Comparison of ENCODE assay signal across 35 cellular contexts in genomic region chr2:88010136-88010535, GRCh38. TPM values are rescaled to one million over a fixed set of nuclear protein-coding genes. Genes with fewer than 3 reads are reported as not detected.
"Had no signal": no experiment of that assay in that cellular context is flagged by ENCODE, and none has a peak within 500 bp of the region (broad histone marks: within the 10 kb centered on the region; RNA-seq: fewer than 3 reads in every experiment).

No MANE protein-coding gene starts in this region.

- H2AFZ ChIP-seq: hepatocyte, neural progenitor cell, parathyroid adenoma had no signal

- ATAC-seq: foreskin keratinocyte; gastroesophageal sphincter; heart left ventricle; left lobe of liver; naive thymus-derived CD4-positive, alpha-beta T cell; right cardiac atrium; stimulated activated memory B cell treated with anti-CD40 and anti-IgM and Interleukin-4, amounts not matched to agents 10 μg/mL and 1 μg/mL and 100 μg/mL, for 72 hours; stimulated activated naive CD8-positive, alpha-beta T cell treated with anti-CD3 and anti-CD28 coated beads, Interleukin-15, Interleukin-2, amounts not matched to agents 100 U/mL and 50 U/mL, for 24 hours; upper lobe of right lung had no signal

- H3K4me1 ChIP-seq: esophagus muscularis mucosa, foreskin keratinocyte, gastroesophageal sphincter, heart left ventricle, neural progenitor cell, parathyroid adenoma, spleen, upper lobe of right lung, vagina had no signal

- H3K9ac ChIP-seq: neural progenitor cell, parathyroid adenoma had no signal

- H3K9me3 Mint-ChIP-seq: naive thymus-derived CD4-positive, alpha-beta T cell; nephron; neural progenitor cell; stimulated activated memory B cell treated with anti-CD40 and anti-IgM and Interleukin-4, amounts not matched to agents 10 μg/mL and 1 μg/mL and 100 μg/mL, for 72 hours had no signal

- H3K4me3 Mint-ChIP-seq: naive thymus-derived CD4-positive, alpha-beta T cell; nephron; neural progenitor cell; stimulated activated memory B cell treated with anti-CD40 and anti-IgM and Interleukin-4, amounts not matched to agents 10 μg/mL and 1 μg/mL and 100 μg/mL, for 72 hours had no signal

- H3K4me2 ChIP-seq: hepatocyte, neural progenitor cell had no signal

- H3K4me3 ChIP-seq: coronary artery, esophagus muscularis mucosa, gastroesophageal sphincter, heart left ventricle, hepatocyte, neural progenitor cell, skin epidermis, spleen, thoracic aorta, tibial nerve, upper lobe of right lung, vagina had no signal

- H3K79me2 ChIP-seq: hepatocyte, parathyroid adenoma had no signal

- H3K36me3 ChIP-seq: esophagus muscularis mucosa, gastroesophageal sphincter, heart left ventricle, neural progenitor cell, spleen, thoracic aorta, tibial nerve, upper lobe of right lung, vagina had no signal

- H3K36me3 Mint-ChIP-seq: naive thymus-derived CD4-positive, alpha-beta T cell; neural progenitor cell; stimulated activated memory B cell treated with anti-CD40 and anti-IgM and Interleukin-4, amounts not matched to agents 10 μg/mL and 1 μg/mL and 100 μg/mL, for 72 hours had no signal

- H3K27me3 ChIP-seq: esophagus muscularis mucosa, gastroesophageal sphincter, heart left ventricle, hepatocyte, neural progenitor cell, spleen, tibial nerve, upper lobe of right lung, vagina had no signal

- H3K27ac Mint-ChIP-seq: naive thymus-derived CD4-positive, alpha-beta T cell; neural progenitor cell; progenitor cell of endocrine pancreas; stimulated activated memory B cell treated with anti-CD40 and anti-IgM and Interleukin-4, amounts not matched to agents 10 μg/mL and 1 μg/mL and 100 μg/mL, for 72 hours had no signal

- H3K27ac ChIP-seq: coronary artery, esophagus muscularis mucosa, foreskin keratinocyte, gastroesophageal sphincter, heart left ventricle, hepatocyte, neural progenitor cell, parathyroid adenoma, skin epidermis, spleen, thoracic aorta, upper lobe of right lung, vagina had no signal

- H3K27me3 Mint-ChIP-seq: progenitor cell of endocrine pancreas; stimulated activated memory B cell treated with anti-CD40 and anti-IgM and Interleukin-4, amounts not matched to agents 10 μg/mL and 1 μg/mL and 100 μg/mL, for 72 hours had no signal

- DNase-seq: dermis blood vessel endothelial cell; effector memory CD4-positive, alpha-beta T cell; foreskin keratinocyte; heart left ventricle; kidney; mesenchymal stem cell; midbrain; naive thymus-derived CD4-positive, alpha-beta T cell; right cardiac atrium; spleen; stimulated activated CD4-positive, alpha-beta T cell treated with anti-CD3 and anti-CD28 coated beads, Interleukin-4, amount 100 ng/mL, for 4 hours; stimulated activated naive CD8-positive, alpha-beta T cell treated with anti-CD3 and anti-CD28 coated beads, Interleukin-15, Interleukin-2, amounts not matched to agents 100 U/mL and 50 U/mL, for 24 hours; upper lobe of right lung had no signal

- H3K9me3 ChIP-seq: esophagus muscularis mucosa, gastroesophageal sphincter, heart left ventricle, spleen, thoracic aorta, tibial nerve, upper lobe of right lung, vagina had no signal

RNA-seq across cellular contexts. Expression of gene RNU2-63P, which starts 6.2 kb away (rescaled TPM):
- total RNA-seq: dermis blood vessel endothelial cell, endothelial cell of umbilical vein, epithelial cell of proximal tubule, esophagus muscularis mucosa, gastroesophageal sphincter, heart left ventricle, hepatocyte, liver, mucosa of gallbladder, osteoblast, renal cortical epithelial cell, thoracic aorta, tibial nerve, upper lobe of right lung, vagina had no signal
- polyA plus RNA-seq: endothelial cell of umbilical vein, fibroblast of lung, foreskin keratinocyte, heart left ventricle, liver, right cardiac atrium, spleen had no signal

RNA-seq across cellular contexts. Expression of gene SMYD1, which starts 57.5 kb away (rescaled TPM):
- total RNA-seq: dermis blood vessel endothelial cell; endothelial cell of umbilical vein; epithelial cell of proximal tubule; fibroblast of lung; foreskin keratinocyte; hepatocyte; kidney; left lobe of liver; liver; lung microvascular endothelial cell; naive thymus-derived CD4-positive, alpha-beta T cell; osteoblast; progenitor cell of endocrine pancreas; renal cortical epithelial cell; spleen; thoracic aorta; upper lobe of right lung; vagina had no signal
- polyA plus RNA-seq: endothelial cell of umbilical vein, fibroblast of lung, foreskin keratinocyte, liver had no signal
